Comparison of ENCODE assay signal across 9 cellular contexts in genomic region chr11:57792870-57793269, GRCh38. TPM values are rescaled to one million over a fixed set of nuclear protein-coding genes. Genes with fewer than 3 reads are reported as not detected.
DNase-seq lines count a peak whose midpoint lies in the region; ATAC-seq and TF ChIP-seq lines count a peak whose summit lies in the region.
"Had no signal": no experiment of that assay in that cellular context is flagged by ENCODE, and none has a peak within 500 bp of the region (broad histone marks: within the 10 kb centered on the region; RNA-seq: fewer than 3 reads in every experiment).

No MANE protein-coding gene starts in this region.

- peaks cover 5% of the 10 kb centered on the region for H3K36me3 ChIP-seq in urinary bladder (ENCODE audit: insufficient read depth)
- peaks cover 7% of the 10 kb centered on the region for H3K36me3 ChIP-seq in neural progenitor cell

- H3K4me1 Mint-ChIP-seq in activated CD8-positive, alpha-beta T cell treated with anti-CD3 and anti-CD28 coated beads, Interleukin-2, amount 10 ng/mL, durations not matched to agents 7 days and 5 days (ENCODE audit: low read depth), result peaks cover 60% of the 10 kb centered on the region
- peaks cover 5% of the 10 kb centered on the region for H3K4me1 Mint-ChIP-seq in neural progenitor cell

- H3F3A ChIP-seq in neural progenitor cell (ENCODE audit: low read depth), result peaks cover 6% of the 10 kb centered on the region

- H3K27me3 ChIP-seq in neural progenitor cell, result no peaks in the 10 kb centered on the region

- DNase-seq in Right ventricle myocardium inferior (ENCODE audit: missing footprints) (no peak), cardiac septum (ENCODE audit: low spot score) (no peak), left lobe of liver (ENCODE audit: low spot score) (no peak), neural progenitor cell (ENCODE audit: low spot score) (no peak)
- no peak for DNase-seq in activated CD8-positive, alpha-beta T cell treated with anti-CD3 and anti-CD28 coated beads, Interleukin-2, amount 10 ng/mL, durations not matched to agents 7 days and 5 days
- no peak for DNase-seq in activated CD4-positive, alpha-beta T cell treated with anti-CD3 and anti-CD28 coated beads, Interleukin-2, amount 50 U/mL, for 48 hours

- TF ChIP-seq CTCF in neural progenitor cell (IDR thresholded peaks at IDR 0.05), result no peak

- H3K9ac ChIP-seq in neural progenitor cell, result no peak overlapping the region

- no peaks in the 10 kb centered on the region for H3K27me3 Mint-ChIP-seq in activated CD8-positive, alpha-beta T cell treated with anti-CD3 and anti-CD28 coated beads, Interleukin-2, amount 10 ng/mL, durations not matched to agents 7 days and 5 days (ENCODE audit: low read depth)
- no peaks in the 10 kb centered on the region for H3K27me3 Mint-ChIP-seq in neural progenitor cell (ENCODE audit: insufficient read depth, low read depth)

- peaks cover 67% of the 10 kb centered on the region for H4K20me1 ChIP-seq in neural progenitor cell (ENCODE audit: low read depth)

- POLR2A ChIA-PET in activated CD8-positive, alpha-beta T cell treated with anti-CD3 and anti-CD28 coated beads, Interleukin-2, amount 10 ng/mL, durations not matched to agents 7 days and 5 days (lab: Charles Lee), result interaction anchor here (0.8 to 4.0 kb wide), 2 partner anchors 18 to 50 kb away, joined by 3 to 46 read pairs; partner anchors contain the start of gene SELENOH

- peak overlapping the region; percentile 81 for H3K27ac Mint-ChIP-seq in activated CD8-positive, alpha-beta T cell treated with anti-CD3 and anti-CD28 coated beads, Interleukin-2, amount 10 ng/mL, durations not matched to agents 7 days and 5 days
- no peak overlapping the region for H3K27ac Mint-ChIP-seq in neural progenitor cell

- ATAC-seq in Right ventricle myocardium inferior (peak; percentile 64), left lobe of liver (peak; percentile 41), HG03521 (IDR thresholded peaks at IDR 0.05; ENCODE audit: unreplicated experiment) (no peak)
- no peak for ATAC-seq in activated CD8-positive, alpha-beta T cell treated with anti-CD3 and anti-CD28 coated beads, Interleukin-2, amount 10 ng/mL, durations not matched to agents 7 days and 5 days

- intact Hi-C loops in Right ventricle myocardium inferior (cut with DNase I) (no loop called here), cardiac septum (cut with DNase I) (loop anchor here (2.0 kb wide), 1 partner anchor 14 kb away; no protein-coding TSS in a partner anchor)

- H3K4me2 ChIP-seq in neural progenitor cell, result no peak overlapping the region

- H3K4me3 ChIP-seq in urinary bladder (ENCODE audit: low read depth, low read length) (no peak overlapping the region), neural progenitor cell (no peak overlapping the region)

- H3K27ac ChIP-seq in urinary bladder (ENCODE audit: low read depth) (peak overlapping the region; percentile 18), neural progenitor cell (no peak overlapping the region)

- H3K79me2 ChIP-seq in neural progenitor cell (ENCODE audit: low read depth), result peaks cover 90% of the 10 kb centered on the region

- H3K9me3 ChIP-seq in neural progenitor cell (ENCODE audit: low read depth), result no peaks in the 10 kb centered on the region

- peaks cover 28% of the 10 kb centered on the region for H3K36me3 Mint-ChIP-seq in activated CD8-positive, alpha-beta T cell treated with anti-CD3 and anti-CD28 coated beads, Interleukin-2, amount 10 ng/mL, durations not matched to agents 7 days and 5 days (ENCODE audit: low read depth)
- H3K36me3 Mint-ChIP-seq in neural progenitor cell, result peaks cover 40% of the 10 kb centered on the region

- peak overlapping the region; percentile 29 for H3K4me3 Mint-ChIP-seq in activated CD8-positive, alpha-beta T cell treated with anti-CD3 and anti-CD28 coated beads, Interleukin-2, amount 10 ng/mL, durations not matched to agents 7 days and 5 days
- H3K4me3 Mint-ChIP-seq in neural progenitor cell, result no peak overlapping the region

- H3K9me3 Mint-ChIP-seq in activated CD8-positive, alpha-beta T cell treated with anti-CD3 and anti-CD28 coated beads, Interleukin-2, amount 10 ng/mL, durations not matched to agents 7 days and 5 days (ENCODE audit: insufficient read depth), result no peaks in the 10 kb centered on the region
- no peaks in the 10 kb centered on the region for H3K9me3 Mint-ChIP-seq in neural progenitor cell

- CTCF ChIA-PET in activated CD8-positive, alpha-beta T cell treated with anti-CD3 and anti-CD28 coated beads, Interleukin-2, amount 10 ng/mL, durations not matched to agents 7 days and 5 days (lab: Charles Lee), result interaction anchor here (0.7 to 2.5 kb wide), 5 partner anchors 8 to 49 kb away, joined by 3 to 21 read pairs (median 3); partner anchors contain the start of genes BTBD18 and CTNND1

- H2AFZ ChIP-seq in neural progenitor cell (replicated peaks), result no peak overlapping the region

- H3K4me1 ChIP-seq in urinary bladder (ENCODE audit: insufficient read depth) (peaks cover 3% of the 10 kb centered on the region), neural progenitor cell (peaks cover 11% of the 10 kb centered on the region)

RNA-seq across cellular contexts. Expression of gene CTNND1, which starts 31.3 kb away (rescaled TPM):
- total RNA-seq in Right ventricle myocardium inferior (67.0 TPM), cardiac septum (73.8 TPM), left lobe of liver (98.1 TPM), urinary bladder (176 TPM), neural progenitor cell (ENCODE audit: low replicate concordance) (135 and 150 TPM in 2 replicates)
- 1 to 10 TPM; 6.8 to 8.4 TPM for total RNA-seq in activated CD8-positive, alpha-beta T cell treated with anti-CD3 and anti-CD28 coated beads, Interleukin-2, amount 10 ng/mL, durations not matched to agents 7 days and 5 days
- polyA plus RNA-seq in urinary bladder, result 72.8 TPM

RNA-seq across cellular contexts. Expression of gene BTBD18, which starts 41.3 kb away (rescaled TPM):
- total RNA-seq in Right ventricle myocardium inferior (not detected), cardiac septum (not detected), left lobe of liver (not detected), urinary bladder (not detected), neural progenitor cell (ENCODE audit: low replicate concordance) (not detected in 2 replicates)
- not detected for total RNA-seq in activated CD8-positive, alpha-beta T cell treated with anti-CD3 and anti-CD28 coated beads, Interleukin-2, amount 10 ng/mL, durations not matched to agents 7 days and 5 days
- not detected for polyA plus RNA-seq in urinary bladder
- total RNA-seq: kidney epithelial cell had no signal

RNA-seq across cellular contexts. Expression of gene SELENOH, which starts 51.6 kb away (rescaled TPM):
- total RNA-seq in Right ventricle myocardium inferior (72.9 TPM), cardiac septum (85.5 TPM), left lobe of liver (67.9 TPM), urinary bladder (46.4 TPM), neural progenitor cell (ENCODE audit: low replicate concordance) (164 and 206 TPM in 2 replicates)
- total RNA-seq in activated CD8-positive, alpha-beta T cell treated with anti-CD3 and anti-CD28 coated beads, Interleukin-2, amount 10 ng/mL, durations not matched to agents 7 days and 5 days, result 100 to 1,000 TPM; 204 to 210 TPM
- polyA plus RNA-seq in urinary bladder, result 119 TPM

Comparison
In these comparisons a context has a peak if more than half of its experiments do, and no peak if none do; other contexts are left out.
1. ATAC-seq: peak in Right ventricle myocardium inferior (single experiment) and left lobe of liver (single experiment); none in activated CD8-positive, alpha-beta T cell treated with anti-CD3 and anti-CD28 coated beads, Interleukin-2, amount 10 ng/mL, durations not matched to agents 7 days and 5 days (single experiment) and HG03521 (single experiment).